ENCODE assay signal across 8 cellular contexts in the genomic region with DNA sequence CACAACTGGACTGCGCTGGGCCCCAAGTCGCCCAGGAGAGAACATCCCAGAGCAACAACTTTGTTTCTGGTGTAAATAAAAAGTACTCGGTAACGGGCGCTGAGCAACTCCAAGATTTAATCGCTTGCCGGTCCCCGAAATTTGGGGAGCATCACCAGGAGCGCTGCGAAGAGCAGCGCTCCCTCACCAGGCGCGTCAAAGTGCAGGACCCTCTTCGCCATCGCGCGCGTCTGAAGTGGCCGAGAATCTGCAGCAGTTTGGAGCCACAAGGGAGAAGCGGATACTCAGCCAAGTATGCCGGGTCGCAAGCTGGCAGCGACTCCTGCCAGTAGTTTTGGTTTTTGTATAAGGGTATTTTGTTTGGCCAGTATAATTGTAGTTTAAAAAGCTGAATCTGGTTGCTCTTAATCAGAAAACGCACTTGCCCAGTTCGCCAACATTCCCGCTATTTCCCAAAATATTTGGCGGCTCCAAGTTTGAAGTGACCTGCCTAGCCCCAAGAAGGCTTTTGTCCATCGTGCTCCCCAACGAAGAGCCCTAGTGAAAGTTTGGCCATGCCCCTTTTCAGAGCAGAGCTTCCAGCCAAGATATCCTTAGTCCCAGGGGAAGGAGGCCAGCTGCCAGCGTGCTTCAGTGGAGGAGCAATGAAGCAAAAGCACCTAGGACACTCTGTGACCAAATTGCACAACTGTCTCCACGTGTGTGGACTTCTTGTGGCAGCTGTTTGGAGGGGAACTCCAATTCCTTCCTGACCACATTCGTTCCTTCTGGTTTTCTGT. TPM values are rescaled to one million over a fixed set of nuclear protein-coding genes. Genes with fewer than 3 reads are reported as not detected.
DNase-seq lines count a peak whose midpoint lies in the region; ATAC-seq and TF ChIP-seq lines count a peak whose summit lies in the region.

No MANE protein-coding gene starts in this region.

- ATAC-seq in foreskin keratinocyte (peak; percentile 32), GM19467 (IDR thresholded peaks at IDR 0.05; ENCODE audit: unreplicated experiment) (no peak)

- H3K36me3 Mint-ChIP-seq in progenitor cell of endocrine pancreas (ENCODE audit: insufficient read depth), result no peaks in the 10 kb centered on the region

- H3K4me1 Mint-ChIP-seq in progenitor cell of endocrine pancreas (ENCODE audit: low read depth), result peaks cover 13% of the 10 kb centered on the region

- no peak overlapping the region for H2AFZ ChIP-seq in OCI-LY7 (ENCODE audit: low read length)

- H3K4me2 ChIP-seq in OCI-LY7 (ENCODE audit: low read length), result no peak overlapping the region

- intact Hi-C loops in OCI-LY7 (cut with micrococcal nuclease; ENCODE audit: unreplicated experiment), result no loop called here

- H3K4me3 ChIP-seq in SK-N-MC (peak overlapping the region; percentile 81), OCI-LY7 (ENCODE audit: low read depth, low read length, poor library complexity, severe bottlenecking) (no peak overlapping the region)

- POLR2A ChIA-PET in OCI-LY7 (lab: Charles Lee), result no interaction called here

- CTCF ChIA-PET in OCI-LY7 (lab: Charles Lee; ENCODE audit: unreplicated experiment), result no interaction called here

- peaks cover 68% of the 10 kb centered on the region for H3K27me3 ChIP-seq in foreskin keratinocyte

- no peaks in the 10 kb centered on the region for H3K9me3 ChIP-seq in SK-N-MC (ENCODE audit: low read depth, low read length)
- no peaks in the 10 kb centered on the region for H3K9me3 ChIP-seq in OCI-LY7 (ENCODE audit: low read length)

- H3K9me3 Mint-ChIP-seq in progenitor cell of endocrine pancreas (ENCODE audit: low read depth), result no peaks in the 10 kb centered on the region

- no peaks in the 10 kb centered on the region for H3K9me2 ChIP-seq in OCI-LY7 (ENCODE audit: insufficient read depth, low read length)

- H3K9ac ChIP-seq in SK-N-MC (ENCODE audit: insufficient read length), result no peak overlapping the region

- H3K4me3 Mint-ChIP-seq in progenitor cell of endocrine pancreas (ENCODE audit: low read depth), result peak overlapping the region; percentile 68

- H3K27ac Mint-ChIP-seq in progenitor cell of endocrine pancreas, result no peak overlapping the region

- DNase-seq in ELF-1 (ENCODE audit: low read depth, low spot score), result peak; percentile 8
- no peak for DNase-seq in SK-N-MC (ENCODE audit: low read depth, low spot score)
- no peak for DNase-seq in foreskin keratinocyte
- DNase-seq in progenitor cell of endocrine pancreas (ENCODE audit: low spot score, unreplicated experiment), result no peak
- DNase-seq in NOMO-1 treated with dmso at 0.1 percent for 144 hours (lab: John Stamatoyannopoulos, UW; ENCODE audit: unreplicated experiment), result no peak
- no peak for DNase-seq in OCI-LY7 (ENCODE audit: low spot score)
- DNase-seq in cerebellar cortex (ENCODE audit: low spot score), result no peak

- H3K36me3 ChIP-seq in SK-N-MC (ENCODE audit: insufficient read depth, low read length) (no peaks in the 10 kb centered on the region), OCI-LY7 (ENCODE audit: insufficient read depth, low read length) (no peaks in the 10 kb centered on the region)

- TF ChIP-seq CTCF in foreskin keratinocyte (conservative IDR thresholded peaks at IDR 0.05), result no peak
- no peak for TF ChIP-seq CTCF in progenitor cell of endocrine pancreas (IDR thresholded peaks at IDR 0.05; ENCODE audit: unreplicated experiment)
- no peak for TF ChIP-seq CTCF in OCI-LY7 (conservative IDR thresholded peaks at IDR 0.05; ENCODE audit: low read length)

- BruUV-seq in OCI-LY7 (replicated peaks; lab: Mats Ljungman, UMichigan), result no TSS peak

- H3K27ac ChIP-seq in SK-N-MC (no peak overlapping the region), foreskin keratinocyte (no peak overlapping the region), OCI-LY7 (ENCODE audit: low read depth, low read length, poor library complexity, severe bottlenecking) (no peak overlapping the region)

- H3K27me3 Mint-ChIP-seq in progenitor cell of endocrine pancreas, result peaks cover 68% of the 10 kb centered on the region

- H4K20me1 ChIP-seq in OCI-LY7 (ENCODE audit: insufficient read depth, low read length), result no peaks in the 10 kb centered on the region

- H3K4me1 ChIP-seq in foreskin keratinocyte, result no peaks in the 10 kb centered on the region
- no peaks in the 10 kb centered on the region for H3K4me1 ChIP-seq in OCI-LY7 (ENCODE audit: insufficient read depth, low read length, poor library complexity, severe bottlenecking)

- H3K79me2 ChIP-seq in OCI-LY7 (ENCODE audit: insufficient read depth, low read depth, low read length), result no peaks in the 10 kb centered on the region

RNA-seq across cellular contexts. Expression of a gene that starts 0.6 kb away (rescaled TPM):
- total RNA-seq in foreskin keratinocyte (not detected in 2 replicates), progenitor cell of endocrine pancreas (0.22 and 0.33 TPM in 2 replicates), OCI-LY7 (2022) (not detected in 2 replicates)
- not detected in 2 replicates for polyA plus RNA-seq in foreskin keratinocyte
- total RNA-seq in OCI-LY7 (2014; rRNA removed; shearing (Covaris generic)), result not detected in 2 replicates
